In the genomic region with DNA sequence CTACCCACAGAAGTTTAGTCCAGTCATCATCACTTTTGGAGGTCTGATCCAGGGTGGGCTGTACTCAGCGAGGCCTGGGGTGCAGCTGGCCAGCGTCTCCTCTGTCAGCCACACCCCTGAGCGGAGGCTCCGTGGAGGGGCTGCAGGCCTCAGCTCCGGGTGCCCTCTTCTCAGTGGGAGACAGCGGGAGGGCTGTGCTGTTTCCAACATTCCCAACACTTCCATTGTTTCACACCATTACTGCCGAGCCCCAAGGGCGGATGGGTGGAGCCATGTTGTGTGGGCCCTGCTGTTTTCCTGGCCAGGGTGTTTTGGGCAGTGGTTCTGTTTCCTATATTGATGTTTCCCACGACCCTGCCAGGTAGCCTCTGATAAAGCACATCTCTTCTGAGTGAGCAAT, we compare ENCODE assay signal across 13 cellular contexts.
DNase-seq lines count a peak whose midpoint lies in the region; ATAC-seq and TF ChIP-seq lines count a peak whose summit lies in the region.
"Had no signal": no experiment of that assay in that cellular context is flagged by ENCODE, and none has a peak within 500 bp of the region (broad histone marks: within the 10 kb centered on the region; RNA-seq: fewer than 3 reads in every experiment).

No MANE protein-coding gene starts in this region.

- TF ChIP-seq EP300 in sigmoid colon (IDR thresholded peaks at IDR 0.05), result no peak

- no peaks in the 10 kb centered on the region for H3K27me3 ChIP-seq in BLaER1 treated with 17β-estradiol and CSF1 and Interleukin-3, amounts not matched to agents 10 nM and 100 nM
- H3K27me3 ChIP-seq in RWPE2 (ENCODE audit: insufficient read depth, poor library complexity, severe bottlenecking), result no peaks in the 10 kb centered on the region
- H3K27me3 ChIP-seq in lower lobe of right lung (ENCODE audit: low read depth), result no peaks in the 10 kb centered on the region
- no peaks in the 10 kb centered on the region for H3K27me3 ChIP-seq in sigmoid colon
- H3K27me3 ChIP-seq in endodermal cell (ENCODE audit: control insufficient read depth, insufficient read depth, low read length, poor library complexity, severe bottlenecking), result no peaks in the 10 kb centered on the region
- H3K27me3 ChIP-seq in ascending aorta, result no peaks in the 10 kb centered on the region

- TF ChIP-seq POLR2A in sigmoid colon (IDR thresholded peaks at IDR 0.05), result no peak

- peak overlapping the region in 1 of 11 experiments; percentile 82; a peak in 2 of 22 replicates for H3K27ac ChIP-seq in BLaER1 treated with 17β-estradiol and CSF1 and Interleukin-3, amounts not matched to agents 10 nM and 100 nM
- H3K27ac ChIP-seq in RWPE2 (ENCODE audit: poor library complexity, severe bottlenecking) (no peak overlapping the region), lower lobe of right lung (no peak overlapping the region), sigmoid colon (no peak overlapping the region), endodermal cell (ENCODE audit: low read depth, low read length) (no peak overlapping the region), ascending aorta (no peak overlapping the region)

- TF ChIP-seq CTCF in RWPE2 (IDR thresholded peaks at IDR 0.05; ENCODE audit: poor library complexity, severe bottlenecking) (no peak), lower lobe of right lung (IDR thresholded peaks at IDR 0.05) (no peak), sigmoid colon (IDR thresholded peaks at IDR 0.05) (no peak), endodermal cell (conservative IDR thresholded peaks at IDR 0.05) (no peak), ascending aorta (IDR thresholded peaks at IDR 0.05) (no peak)

- peaks cover 2% of the 10 kb centered on the region for H3K27me3 Mint-ChIP-seq in endodermal cell (ENCODE audit: insufficient read depth)
- H3K27me3 Mint-ChIP-seq: B cell; CD8-positive, alpha-beta memory T cell had no signal

- peaks cover 52 to 63% (median 54%) of the 10 kb centered on the region in 10 experiments for H3K4me1 ChIP-seq in BLaER1 treated with 17β-estradiol and CSF1 and Interleukin-3, amounts not matched to agents 10 nM and 100 nM
- H3K4me1 ChIP-seq in RWPE2 (ENCODE audit: insufficient read depth, poor library complexity, severe bottlenecking) (no peaks in the 10 kb centered on the region), lower lobe of right lung (no peaks in the 10 kb centered on the region), sigmoid colon (no peaks in the 10 kb centered on the region), endodermal cell (ENCODE audit: control insufficient read depth, insufficient read depth, low read length) (peaks cover 4% of the 10 kb centered on the region), ascending aorta (peaks cover 0 to 5% of the 10 kb centered on the region in 2 donors)
- H3K4me1 ChIP-seq: Caco-2 had no signal

- no peaks in the 10 kb centered on the region for H3K36me3 ChIP-seq in BLaER1 treated with 17β-estradiol and CSF1 and Interleukin-3, amounts not matched to agents 10 nM and 100 nM
- H3K36me3 ChIP-seq in RWPE2 (ENCODE audit: low read depth), result no peaks in the 10 kb centered on the region
- peaks cover 6% of the 10 kb centered on the region for H3K36me3 ChIP-seq in lower lobe of right lung
- no peaks in the 10 kb centered on the region for H3K36me3 ChIP-seq in sigmoid colon
- no peaks in the 10 kb centered on the region for H3K36me3 ChIP-seq in endodermal cell (ENCODE audit: control insufficient read depth, insufficient read depth, low read length)
- H3K36me3 ChIP-seq in ascending aorta, result no peaks in the 10 kb centered on the region

- no peaks in the 10 kb centered on the region for H3K9me3 ChIP-seq in BLaER1 treated with 17β-estradiol and CSF1 and Interleukin-3, amounts not matched to agents 10 nM and 100 nM (replicated peaks in 1 of 11)
- no peaks in the 10 kb centered on the region for H3K9me3 ChIP-seq in RWPE2 (ENCODE audit: severe bottlenecking)
- H3K9me3 ChIP-seq in lower lobe of right lung, result no peaks in the 10 kb centered on the region
- H3K9me3 ChIP-seq in sigmoid colon, result no peaks in the 10 kb centered on the region
- H3K9me3 ChIP-seq in endodermal cell (ENCODE audit: control insufficient read depth, low read length), result no peaks in the 10 kb centered on the region
- no peaks in the 10 kb centered on the region for H3K9me3 ChIP-seq in ascending aorta
- H3K9me3 ChIP-seq: Caco-2 had no signal

- H3K4me1 Mint-ChIP-seq in endodermal cell, result no peaks in the 10 kb centered on the region

- intact Hi-C loops in lower lobe of right lung (cut with DNase I) (no loop called here), sigmoid colon (cut with DNase I) (no loop called here), ascending aorta (cut with DNase I) (no loop called here)

- WGBS in sigmoid colon, 2 donors, result 88% methylated on average over 9 of the region's 9 CpGs
- WGBS in endodermal cell (ENCODE audit: insufficient coverage in 1 of 2, insufficient read length in 1 of 2), 2 experiments, result 81 to 97% methylated on average over 6 to 9 of the region's 9 CpGs

- H3K4me2 ChIP-seq in BLaER1 treated with 17β-estradiol and CSF1 and Interleukin-3, amounts not matched to agents 10 nM and 100 nM, result peak overlapping the region in 9 of 11 experiments; percentile 88 to 97 (median 93); a peak in 14 of 22 replicates

- no peaks in the 10 kb centered on the region for H3K36me3 Mint-ChIP-seq in endodermal cell (ENCODE audit: low read depth)
- H3K36me3 Mint-ChIP-seq: CD8-positive, alpha-beta memory T cell had no signal

- peak; percentile 44 for DNase-seq in RWPE2 (ENCODE audit: low spot score)
- peak; percentile 24 for DNase-seq in lower lobe of right lung
- DNase-seq in sigmoid colon, result peak; percentile 49
- DNase-seq in endodermal cell, result no peak
- no peak for DNase-seq in ascending aorta (ENCODE audit: low spot score in 2 of 2)
- DNase-seq: Caco-2; CD8-positive, alpha-beta memory T cell; GF-D8; HCEC 1CT; HFFc6 had no signal

- peaks cover 0 to 2% (median 0%) of the 10 kb centered on the region in 11 experiments; a peak in 2 of 22 replicates for H4K20me1 ChIP-seq in BLaER1 treated with 17β-estradiol and CSF1 and Interleukin-3, amounts not matched to agents 10 nM and 100 nM

- ATAC-seq in RWPE2 (ENCODE audit: low read depth) (no peak), lower lobe of right lung (no peak), GM19452 (IDR thresholded peaks at IDR 0.05; ENCODE audit: unreplicated experiment) (no peak)

- H3K9ac ChIP-seq in BLaER1 treated with 17β-estradiol and CSF1 and Interleukin-3, amounts not matched to agents 10 nM and 100 nM, result no peak overlapping the region
- H3K9ac ChIP-seq in endodermal cell (ENCODE audit: extremely low read depth, low read length, poor library complexity, severe bottlenecking), result no peak overlapping the region

- no peak overlapping the region for H3K27ac Mint-ChIP-seq in endodermal cell
- H3K27ac Mint-ChIP-seq: B cell; CD8-positive, alpha-beta memory T cell; HFFc6 had no signal

- no peak overlapping the region for H3K4me3 Mint-ChIP-seq in endodermal cell
- H3K4me3 Mint-ChIP-seq: B cell; CD8-positive, alpha-beta memory T cell; HFFc6 had no signal

- H3K9me3 Mint-ChIP-seq in endodermal cell, result no peaks in the 10 kb centered on the region
- H3K9me3 Mint-ChIP-seq: CD8-positive, alpha-beta memory T cell had no signal

- H3K4me3 ChIP-seq in BLaER1 treated with 17β-estradiol and CSF1 and Interleukin-3, amounts not matched to agents 10 nM and 100 nM, result no peak overlapping the region
- no peak overlapping the region for H3K4me3 ChIP-seq in RWPE2 (ENCODE audit: severe bottlenecking)
- no peak overlapping the region for H3K4me3 ChIP-seq in lower lobe of right lung
- H3K4me3 ChIP-seq in sigmoid colon, result no peak overlapping the region
- H3K4me3 ChIP-seq in endodermal cell (ENCODE audit: low read length), result no peak overlapping the region
- H3K4me3 ChIP-seq in ascending aorta, result no peak overlapping the region

Comparison
In these comparisons a context has a peak if more than half of its experiments do, and no peak if none do; other contexts are left out.
1. DNase-seq: peak in RWPE2 (single experiment), lower lobe of right lung (single experiment) and sigmoid colon (single experiment); none in endodermal cell (single experiment) and ascending aorta (0 of 2).